Comparison of ENCODE assay signal across 2 cellular contexts in genomic region chr16:21172650-21173049, GRCh38.
TF ChIP-seq lines count a peak whose summit lies in the region.

No MANE protein-coding gene starts in this region.

TF ChIP-seq in HepG2, 621 proteins besides CTCF, POLR2A, EP300 and RAD21:
- no peak for TF ChIP-seq ZNF501 (CRISPR knock-in tag; IDR thresholded peaks at IDR 0.05)
- TF ChIP-seq U2AF2 (IDR thresholded peaks at IDR 0.05; ENCODE audit: low read depth, low read length): 0 out of 2 replicates have a peak, but pooled peaks have one; percentile 8

TF ChIP-seq in WTC11, 78 proteins besides CTCF, POLR2A, EP300 and RAD21:
- no peak for TF ChIP-seq ZNF396 (CRISPR knock-in tag; IDR thresholded peaks at IDR 0.05; ENCODE audit: borderline replicate concordance)
